Comparison of ENCODE assay signal across 29 cellular contexts in genomic region chr15:35126236-35126635, GRCh38. TPM values are rescaled to one million over a fixed set of nuclear protein-coding genes. Genes with fewer than 3 reads are reported as not detected.
"Had no signal": no experiment of that assay in that cellular context is flagged by ENCODE, and none has a peak within 500 bp of the region (broad histone marks: within the 10 kb centered on the region; RNA-seq: fewer than 3 reads in every experiment).

No MANE protein-coding gene starts in this region.

- H3K27me3 ChIP-seq: left lung, ovary, spleen, suprapubic skin, tibial artery, uterus had no signal

- H3K36me3 ChIP-seq: left lung, lower lobe of right lung, ovary, spleen, suprapubic skin, thoracic aorta, tibial artery, uterus had no signal

- ATAC-seq: left colon; left lung; lower lobe of right lung; mucosa of descending colon; naive thymus-derived CD4-positive, alpha-beta T cell; natural killer cell treated with Interleukin-12 subunit alpha and Interleukin-12 subunit beta and Interleukin-15 and Interleukin-18, amount 100 ng/mL, for 72 hours; right cardiac atrium; sciatic nerve; stimulated activated effector memory CD8-positive, alpha-beta T cell treated with anti-CD3 and anti-CD28 coated beads, Interleukin-12 subunit alpha, Interleukin-12 subunit beta, amount 100 ng/mL, for 72 hours had no signal

- H3K4me3 ChIP-seq: left lung, lower lobe of right lung, mucosa of descending colon, ovary, spleen, suprapubic skin, thoracic aorta, tibial artery, uterus had no signal

- H3K27ac ChIP-seq: left lung, lower lobe of right lung, ovary, spleen, suprapubic skin, thoracic aorta, tibial artery, uterus had no signal

- H3K9me3 ChIP-seq: left lung, lower lobe of right lung, mucosa of descending colon, ovary, suprapubic skin, thoracic aorta, tibial artery, uterus had no signal

- DNase-seq: hypothalamus; immature natural killer cell; kidney; left colon; left lung; lower lobe of right lung; mammary epithelial cell; mesenchymal stem cell; midbrain; mucosa of descending colon; naive thymus-derived CD4-positive, alpha-beta T cell; ovary; right cardiac atrium; small intestine; spleen; stimulated activated CD4-positive, alpha-beta T cell treated with anti-CD3 and anti-CD28 coated beads, Interleukin-4, amount 100 ng/mL, for 24 hours; stimulated activated naive CD4-positive, alpha-beta T cell; tibial artery; uterus had no signal

- H3K4me1 ChIP-seq: left lung, lower lobe of right lung, spleen, suprapubic skin, tibial artery had no signal

- FAIRE-seq: islet of Langerhans, small intestine had no signal

RNA-seq across cellular contexts. Expression of gene NANOGP8, which starts 41.1 kb away (rescaled TPM):
- total RNA-seq: mammary epithelial cell; naive thymus-derived CD4-positive, alpha-beta T cell; natural killer cell treated with Interleukin-12 subunit alpha and Interleukin-12 subunit beta and Interleukin-15 and Interleukin-18, amount 100 ng/mL, for 72 hours; pulmonary artery endothelial cell; renal cortical epithelial cell; right cardiac atrium had no signal
- polyA plus RNA-seq: immature natural killer cell; liver; mammary epithelial cell; naive thymus-derived CD4-positive, alpha-beta T cell; neural cell; small intestine; spleen had no signal
